39 cellular contexts compared by ENCODE assay signal in genomic region chr18:75464356-75464755, GRCh38. TPM values are rescaled to one million over a fixed set of nuclear protein-coding genes. Genes with fewer than 3 reads are reported as not detected.
"Had no signal": no experiment of that assay in that cellular context is flagged by ENCODE, and none has a peak within 500 bp of the region (broad histone marks: within the 10 kb centered on the region; RNA-seq: fewer than 3 reads in every experiment).

No MANE protein-coding gene starts in this region.

- H3K27ac ChIP-seq: KMS-11 had no signal

- H3K27me3 ChIP-seq: MG63 had no signal

- H3K9ac ChIP-seq: KMS-11 had no signal

- H3K9me3 ChIP-seq: MG63 had no signal

- H3K4me2 ChIP-seq: KMS-11 had no signal

- H3K36me3 ChIP-seq: MG63 had no signal

- H3K4me3 ChIP-seq: MG63 had no signal

- DNase-seq: Karpas-422, Kasumi-1, KG1, MG63, MM.1S, MV-4-11, NCI-H1048, NCI-H1092, NCI-H1092 treated with DMSO at 0.1 percent for 48 hours, NCI-H1105, NCI-H1105 treated with DMSO at 0.1 percent for 48 hours, NCI-H1417, NCI-H1417 treated with DMSO at 0.1 percent for 48 hours, NCI-H1436, NCI-H1436 treated with DMSO at 0.1 percent for 48 hours, NCI-H146, NCI-H1694, NCI-H1694 treated with DMSO at 0.1 percent for 48 hours, NCI-H187, NCI-H187 treated with DMSO at 0.1 percent for 48 hours, NCI-H1930, NCI-H2029, NCI-H2029 treated with DMSO at 0.1 percent for 48 hours, NCI-H2081 treated with DMSO at 0.1 percent for 48 hours, NCI-H2107, NCI-H2171, NCI-H2171 treated with DMSO at 0.1 percent for 48 hours, NCI-H2227 treated with DMSO at 0.1 percent for 48 hours, NCI-H226, NCI-H345, NCI-H446, NCI-H446 treated with DMSO at 0.1 percent for 48 hours, NCI-H510A, NCI-H510A treated with DMSO at 0.1 percent for 48 hours had no signal

RNA-seq across cellular contexts. Expression of gene SMIM21, which starts 36.9 kb away (rescaled TPM):
- total RNA-seq: LHCN-M2, M059J, MCF 10A, NCI-H460 had no signal
